Comparison of ENCODE assay signal across 9 cellular contexts in genomic region chr22:49925525-49926128, GRCh38. TPM values are rescaled to one million over a fixed set of nuclear protein-coding genes. Genes with fewer than 3 reads are reported as not detected.
DNase-seq lines count a peak whose midpoint lies in the region; ATAC-seq and TF ChIP-seq lines count a peak whose summit lies in the region.
"Had no signal": no experiment of that assay in that cellular context is flagged by ENCODE, and none has a peak within 500 bp of the region (broad histone marks: within the 10 kb centered on the region; RNA-seq: fewer than 3 reads in every experiment).

No MANE protein-coding gene starts in this region.

- H3K4me3 ChIP-seq in lower lobe of right lung (no peak overlapping the region), vagina (no peak overlapping the region)

- POLR2A ChIA-PET in CD4-positive, alpha-beta T cell (lab: Charles Lee), result interaction anchor here (0.6 to 1.9 kb wide), 13 partner anchors 9 to 158 kb away, joined by 3 to 9 read pairs (median 4); partner anchors contain the start of gene PIM3
- POLR2A ChIA-PET in MCF 10A (lab: Yijun Ruan, JAX), result no interaction called here

- no peaks in the 10 kb centered on the region for H3K9me3 ChIP-seq in CD4-positive, alpha-beta T cell (ENCODE audit: control insufficient read depth, low read length)
- H3K9me3 ChIP-seq in lower lobe of right lung (no peaks in the 10 kb centered on the region), vagina (no peaks in the 10 kb centered on the region)

- peak overlapping the region; percentile 82 for H3K4me3 Mint-ChIP-seq in CD4-positive, alpha-beta T cell
- peak overlapping the region; percentile 66 for H3K4me3 Mint-ChIP-seq in activated CD8-positive, alpha-beta memory T cell treated with anti-CD3 and anti-CD28 coated beads, Interleukin-2, amount 10 ng/mL, durations not matched to agents 7 days and 5 days
- H3K4me3 Mint-ChIP-seq in MCF 10A (ENCODE audit: unreplicated experiment), result no peak overlapping the region

- ATAC-seq in CD4-positive, alpha-beta T cell (ENCODE audit: poor library complexity), result peak; percentile 87
- ATAC-seq in HG03460 (IDR thresholded peaks at IDR 0.05; ENCODE audit: unreplicated experiment) (peak; percentile 58), lower lobe of right lung (no peak)
- ATAC-seq in activated CD8-positive, alpha-beta memory T cell treated with anti-CD3 and anti-CD28 coated beads, Interleukin-2, amount 10 ng/mL, durations not matched to agents 7 days and 5 days, result peak; percentile 63

- H3K27me3 ChIP-seq in CD4-positive, alpha-beta T cell (ENCODE audit: control insufficient read depth, insufficient read depth, low read length), result no peaks in the 10 kb centered on the region
- H3K27me3 ChIP-seq in lower lobe of right lung (ENCODE audit: low read depth) (peaks cover 8% of the 10 kb centered on the region), vagina (no peaks in the 10 kb centered on the region)

- BruUV-seq in MCF 10A (replicated peaks; lab: Mats Ljungman, UMichigan), result no TSS peak

- no peaks in the 10 kb centered on the region for H3K27me3 Mint-ChIP-seq in CD4-positive, alpha-beta T cell
- no peaks in the 10 kb centered on the region for H3K27me3 Mint-ChIP-seq in activated CD8-positive, alpha-beta memory T cell treated with anti-CD3 and anti-CD28 coated beads, Interleukin-2, amount 10 ng/mL, durations not matched to agents 7 days and 5 days
- H3K27me3 Mint-ChIP-seq in MCF 10A (ENCODE audit: insufficient read depth, unreplicated experiment), result no peaks in the 10 kb centered on the region

- TF ChIP-seq CTCF in CD4-positive, alpha-beta T cell (IDR thresholded peaks at IDR 0.05), result no peak
- TF ChIP-seq CTCF in lower lobe of right lung (IDR thresholded peaks at IDR 0.05) (no peak), MCF 10A (IDR thresholded peaks at IDR 0.05; ENCODE audit: unreplicated experiment) (no peak), vagina (IDR thresholded peaks at IDR 0.05) (no peak)

- peak in 1 of 2 donors; percentile 3 for TF ChIP-seq POLR2A in vagina (IDR thresholded peaks at IDR 0.05)

- H3K27ac Mint-ChIP-seq in CD4-positive, alpha-beta T cell, result peak overlapping the region; percentile 93
- H3K27ac Mint-ChIP-seq in activated CD8-positive, alpha-beta memory T cell treated with anti-CD3 and anti-CD28 coated beads, Interleukin-2, amount 10 ng/mL, durations not matched to agents 7 days and 5 days, result peak overlapping the region; percentile 90
- H3K27ac Mint-ChIP-seq in MCF 10A (ENCODE audit: low read depth, unreplicated experiment), result no peak overlapping the region

- peak overlapping the region; percentile 84 for H3K27ac ChIP-seq in CD4-positive, alpha-beta T cell (ENCODE audit: low read depth, low read length)
- peak overlapping the region; percentile 3 for H3K27ac ChIP-seq in lower lobe of right lung
- no peak overlapping the region for H3K27ac ChIP-seq in vagina

- H3K4me1 Mint-ChIP-seq in CD4-positive, alpha-beta T cell (ENCODE audit: low read depth), result peaks cover 32% of the 10 kb centered on the region
- H3K4me1 Mint-ChIP-seq in activated CD8-positive, alpha-beta memory T cell treated with anti-CD3 and anti-CD28 coated beads, Interleukin-2, amount 10 ng/mL, durations not matched to agents 7 days and 5 days, result peaks cover 26% of the 10 kb centered on the region
- no peaks in the 10 kb centered on the region for H3K4me1 Mint-ChIP-seq in MCF 10A (ENCODE audit: insufficient read depth, unreplicated experiment)

- H3K4me1 ChIP-seq in lower lobe of right lung (peaks cover 10% of the 10 kb centered on the region), vagina (peaks cover 14% of the 10 kb centered on the region)

- H3K9me3 Mint-ChIP-seq in CD4-positive, alpha-beta T cell, result no peaks in the 10 kb centered on the region
- no peaks in the 10 kb centered on the region for H3K9me3 Mint-ChIP-seq in activated CD8-positive, alpha-beta memory T cell treated with anti-CD3 and anti-CD28 coated beads, Interleukin-2, amount 10 ng/mL, durations not matched to agents 7 days and 5 days (ENCODE audit: low read depth)
- no peaks in the 10 kb centered on the region for H3K9me3 Mint-ChIP-seq in MCF 10A (ENCODE audit: unreplicated experiment)

- H3K36me3 Mint-ChIP-seq in CD4-positive, alpha-beta T cell (ENCODE audit: low read depth), result peaks cover 7% of the 10 kb centered on the region
- H3K36me3 Mint-ChIP-seq in activated CD8-positive, alpha-beta memory T cell treated with anti-CD3 and anti-CD28 coated beads, Interleukin-2, amount 10 ng/mL, durations not matched to agents 7 days and 5 days, result peaks cover 2% of the 10 kb centered on the region
- H3K36me3 Mint-ChIP-seq in MCF 10A (ENCODE audit: insufficient read depth, unreplicated experiment), result peaks cover 26% of the 10 kb centered on the region

- H3K36me3 ChIP-seq in lower lobe of right lung (peaks cover 19% of the 10 kb centered on the region), vagina (peaks cover 0 to 26% of the 10 kb centered on the region in 2 donors)

- intact Hi-C loops in CD4-positive, alpha-beta T cell (cut with DNase I, micrococcal nuclease), result loop anchor here (5.0 to 10.0 kb wide), 4 partner anchors 37 to 282 kb away; partner anchors contain the start of gene PIM3 (in 1 of the 2)
- intact Hi-C loops in lower lobe of right lung (cut with DNase I), result loop anchor here (10.0 kb wide), 1 partner anchor 109 kb away; no protein-coding TSS in a partner anchor
- intact Hi-C loops in MCF 10A (cut with micrococcal nuclease), result no loop called here
- intact Hi-C loops in vagina (cut with DNase I), result loop anchor here (10.0 kb wide), 1 partner anchor 269 kb away; no protein-coding TSS in a partner anchor

- CTCF ChIA-PET in CD4-positive, alpha-beta T cell (lab: Charles Lee), result interaction anchor here (1.0 to 1.9 kb wide), 3 partner anchors 68 to 104 kb away, joined by 3 to 10 read pairs (median 7); no protein-coding TSS in a partner anchor
- CTCF ChIA-PET in activated CD8-positive, alpha-beta memory T cell treated with anti-CD3 and anti-CD28 coated beads, Interleukin-2, amount 10 ng/mL, durations not matched to agents 7 days and 5 days (lab: Charles Lee), result interaction anchor here (1.0 to 3.5 kb wide), 3 partner anchors 105 to 194 kb away, joined by 3 to 34 read pairs (median 23); no protein-coding TSS in a partner anchor
- CTCF ChIA-PET in MCF 10A (lab: Yijun Ruan, JAX), result interaction anchor here (0.6 to 1.6 kb wide), 3 partner anchors 104 to 106 kb away, joined by 3 to 4 read pairs (median 4); no protein-coding TSS in a partner anchor

- DNase-seq in CD4-positive, alpha-beta T cell, result peak; percentile 60 to 77 (median 66)
- peak; percentile 75 for DNase-seq in activated CD8-positive, alpha-beta memory T cell treated with anti-CD3 and anti-CD28 coated beads, Interleukin-2, amount 10 ng/mL, durations not matched to agents 7 days and 5 days
- DNase-seq in lower lobe of right lung (no peak), superior temporal gyrus (ENCODE audit: extremely low spot score) (no peak), MCF 10A (ENCODE audit: unreplicated experiment) (no peak), NCI-H345 treated with DMSO at 0.1 percent for 48 hours (lab: John Stamatoyannopoulos, UW; ENCODE audit: unreplicated experiment) (no peak), vagina (ENCODE audit: extremely low spot score in 2 of 2) (no peak)
- DNase-seq: occipital lobe had no signal

RNA-seq across cellular contexts. Expression of gene CRELD2, which starts 7.2 kb away (rescaled TPM):
- total RNA-seq in CD4-positive, alpha-beta T cell, result 10 to 100 TPM; 21.2 to 23.3 TPM
- 10 to 100 TPM; 43.9 to 51.2 TPM for total RNA-seq in activated CD8-positive, alpha-beta memory T cell treated with anti-CD3 and anti-CD28 coated beads, Interleukin-2, amount 10 ng/mL, durations not matched to agents 7 days and 5 days
- total RNA-seq in lower lobe of right lung, result 42.7 TPM
- 70.7 and 107 TPM in 2 replicates for total RNA-seq in MCF 10A (2022)
- 34.4 TPM for total RNA-seq in vagina

RNA-seq across cellular contexts. Expression of gene ALG12, which starts 7.4 kb away (rescaled TPM):
- 10 to 100 TPM; 13.5 to 14.6 TPM for total RNA-seq in CD4-positive, alpha-beta T cell
- 10 to 100 TPM; 16.8 to 18.8 TPM for total RNA-seq in activated CD8-positive, alpha-beta memory T cell treated with anti-CD3 and anti-CD28 coated beads, Interleukin-2, amount 10 ng/mL, durations not matched to agents 7 days and 5 days
- total RNA-seq in lower lobe of right lung (25.9 TPM), MCF 10A (2022) (16.6 and 18.2 TPM in 2 replicates), vagina (21.4 TPM)

RNA-seq across cellular contexts. Expression of gene PIM3, which starts 34.9 kb away (rescaled TPM):
- 100 to 1,000 TPM; 224 to 230 TPM for total RNA-seq in CD4-positive, alpha-beta T cell
- 10 to 100 TPM; 53.4 to 79.7 TPM for total RNA-seq in activated CD8-positive, alpha-beta memory T cell treated with anti-CD3 and anti-CD28 coated beads, Interleukin-2, amount 10 ng/mL, durations not matched to agents 7 days and 5 days
- total RNA-seq in lower lobe of right lung (94.7 TPM), MCF 10A (2022) (56.3 and 73.5 TPM in 2 replicates), vagina (97.2 TPM)

Comparison
In these comparisons a context has a peak if more than half of its experiments do, and no peak if none do; other contexts are left out.
1. ATAC-seq: peak in CD4-positive, alpha-beta T cell (single experiment), HG03460 (single experiment) and activated CD8-positive, alpha-beta memory T cell treated with anti-CD3 and anti-CD28 coated beads, Interleukin-2, amount 10 ng/mL, durations not matched to agents 7 days and 5 days (single experiment); none in lower lobe of right lung (0 of 2).
2. DNase-seq: peak in CD4-positive, alpha-beta T cell (10 of 10) and activated CD8-positive, alpha-beta memory T cell treated with anti-CD3 and anti-CD28 coated beads, Interleukin-2, amount 10 ng/mL, durations not matched to agents 7 days and 5 days (single experiment); none in lower lobe of right lung (single experiment), superior temporal gyrus (single experiment), MCF 10A (single experiment), NCI-H345 treated with DMSO at 0.1 percent for 48 hours (single experiment) and vagina (0 of 2).